7 cellular contexts compared by ENCODE assay signal in genomic region chr1:237431448-237431847, GRCh38.
"Had no signal": no experiment of that assay in that cellular context is flagged by ENCODE, and none has a peak within 500 bp of the region (broad histone marks: within the 10 kb centered on the region; RNA-seq: fewer than 3 reads in every experiment).

No MANE protein-coding gene starts in this region.

- H3K4me3 ChIP-seq: GM23338 had no signal

- H3K4me3 Mint-ChIP-seq: GM23338, H9 had no signal

- H3K9me3 Mint-ChIP-seq: GM23338, H9 had no signal

- H3K4me2 ChIP-seq: GM23338 had no signal

- H2AFZ ChIP-seq: GM23338 had no signal

- DNase-seq: H9, HCEC 1CT, KBM-7 had no signal

- FAIRE-seq: H1, H54, HTR-8/SVneo had no signal

- ATAC-seq: GM23338 had no signal

- H3K27ac Mint-ChIP-seq: GM23338, H9 had no signal
